Comparison of ENCODE assay signal across 12 cellular contexts in the genomic region with DNA sequence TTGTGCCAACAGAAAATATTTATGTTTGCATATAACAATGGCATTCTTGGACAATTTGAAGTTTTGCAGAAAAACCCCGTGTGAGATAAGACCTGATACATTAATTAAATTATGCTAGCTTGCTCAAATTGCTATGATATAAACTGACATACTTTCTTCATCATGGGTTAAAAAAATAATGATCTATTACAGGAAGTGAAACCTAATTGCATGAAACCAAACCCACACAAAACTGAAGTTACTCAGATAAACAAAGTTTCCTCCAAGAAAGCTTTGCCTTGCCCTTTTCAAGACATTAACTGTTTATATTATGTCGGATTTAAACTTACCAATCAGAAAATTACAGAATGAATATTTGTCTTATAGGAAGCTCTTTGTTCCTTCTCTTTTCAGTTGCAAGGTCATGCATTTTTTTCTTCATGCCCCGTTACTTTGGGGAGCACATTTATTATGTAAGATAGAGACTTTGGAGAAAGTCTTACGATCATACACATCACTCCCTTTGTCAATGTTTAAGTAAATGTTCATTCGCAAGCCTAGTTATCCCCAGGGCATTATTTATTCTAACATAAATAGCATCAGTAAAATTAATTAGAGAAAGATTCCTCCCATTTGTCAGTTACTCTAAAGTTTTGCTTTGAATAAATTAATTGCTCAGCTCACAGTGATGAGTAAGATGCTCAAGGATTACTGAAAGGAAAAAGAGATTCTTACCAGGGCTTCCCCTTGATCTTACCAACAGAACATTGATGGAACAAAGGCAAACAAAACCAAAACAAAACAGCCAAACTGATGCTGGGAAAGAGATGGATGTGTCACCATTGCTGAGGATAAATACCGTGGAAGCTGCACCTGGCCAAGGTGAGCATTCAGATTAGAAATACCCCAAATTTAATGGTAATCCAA. TPM values are rescaled to one million over a fixed set of nuclear protein-coding genes. Genes with fewer than 3 reads are reported as not detected.
DNase-seq lines count a peak whose midpoint lies in the region; ATAC-seq and TF ChIP-seq lines count a peak whose summit lies in the region.
"Had no signal": no experiment of that assay in that cellular context is flagged by ENCODE, and none has a peak within 500 bp of the region (broad histone marks: within the 10 kb centered on the region; RNA-seq: fewer than 3 reads in every experiment).

No MANE protein-coding gene starts in this region.

- H3K27me3 ChIP-seq in mammary epithelial cell (ENCODE audit: insufficient read depth, low read length) = no peaks in the 10 kb centered on the region
- H3K27me3 ChIP-seq: BLaER1, right atrium auricular region had no signal

- peaks cover 6% of the 10 kb centered on the region for H3K36me3 Mint-ChIP-seq in activated naive CD8-positive, alpha-beta T cell treated with anti-CD3 and anti-CD28 coated beads for 36 hours
- H3K36me3 Mint-ChIP-seq in activated naive CD8-positive, alpha-beta T cell treated with anti-CD3 and anti-CD28 coated beads, Interleukin-2, amount 50 U/mL, for 24 hours (ENCODE audit: low read depth) = no peaks in the 10 kb centered on the region
- H3K36me3 Mint-ChIP-seq in osteocyte (ENCODE audit: unreplicated experiment) = no peaks in the 10 kb centered on the region

- no peaks in the 10 kb centered on the region for H3K79me2 ChIP-seq in mammary epithelial cell (ENCODE audit: insufficient read depth, low read length)

- no peak overlapping the region for H3K4me3 Mint-ChIP-seq in activated naive CD8-positive, alpha-beta T cell treated with anti-CD3 and anti-CD28 coated beads for 36 hours
- no peak overlapping the region for H3K4me3 Mint-ChIP-seq in activated naive CD8-positive, alpha-beta T cell treated with anti-CD3 and anti-CD28 coated beads, Interleukin-2, amount 50 U/mL, for 24 hours
- no peak overlapping the region for H3K4me3 Mint-ChIP-seq in osteocyte (ENCODE audit: unreplicated experiment)
- H3K4me3 Mint-ChIP-seq: H9 had no signal

- DNase-seq in activated naive CD8-positive, alpha-beta T cell treated with anti-CD3 and anti-CD28 coated beads for 36 hours = no peak
- DNase-seq in activated naive CD8-positive, alpha-beta T cell treated with anti-CD3 and anti-CD28 coated beads, Interleukin-2, amount 50 U/mL, for 24 hours = no peak
- peak; percentile 42 for DNase-seq in M059J (ENCODE audit: low read depth)
- no peak for DNase-seq in osteocyte (ENCODE audit: extremely low spot score, unreplicated experiment)
- DNase-seq in mammary epithelial cell = no peak
- DNase-seq in midbrain (lab: John Stamatoyannopoulos, UW) = no peak
- no peak for DNase-seq in kidney glomerular epithelial cell (lab: John Stamatoyannopoulos, UW)
- DNase-seq: central memory CD4-positive, alpha-beta T cell; H9 had no signal

- H3K4me3 ChIP-seq in mammary epithelial cell (replicated peaks in 1 of 3; ENCODE audit: insufficient read depth in 1 of 3, low read depth in 2 of 3, low read length in 3 of 3) = no peak overlapping the region
- H3K4me3 ChIP-seq: BLaER1, right atrium auricular region had no signal

- CTCF ChIA-PET in mammary epithelial cell (lab: Charles Lee; ENCODE audit: low non-redundant PET) = no interaction called here

- H3K9me3 Mint-ChIP-seq in activated naive CD8-positive, alpha-beta T cell treated with anti-CD3 and anti-CD28 coated beads for 36 hours = peaks cover 9% of the 10 kb centered on the region
- H3K9me3 Mint-ChIP-seq in activated naive CD8-positive, alpha-beta T cell treated with anti-CD3 and anti-CD28 coated beads, Interleukin-2, amount 50 U/mL, for 24 hours = peaks cover 4% of the 10 kb centered on the region
- H3K9me3 Mint-ChIP-seq in osteocyte (ENCODE audit: unreplicated experiment) = peaks cover 8% of the 10 kb centered on the region

- no peaks in the 10 kb centered on the region for H4K20me1 ChIP-seq in mammary epithelial cell (ENCODE audit: insufficient read depth, low read length)
- H4K20me1 ChIP-seq: BLaER1 had no signal

- 75% methylated on average over 6 of the region's 6 CpGs for WGBS in mammary epithelial cell (ENCODE audit: low coverage, missing lambda C conversion rate)

- H3K9me3 ChIP-seq in mammary epithelial cell (replicated peaks; ENCODE audit: insufficient read depth, low read length) = no peaks in the 10 kb centered on the region

- no TSS peak for BruUV-seq in mammary epithelial cell (replicated peaks; lab: Mats Ljungman, UMichigan)

- H3K4me2 ChIP-seq in mammary epithelial cell (ENCODE audit: insufficient read depth, low read depth, low read length) = no peak overlapping the region
- H3K4me2 ChIP-seq: BLaER1 had no signal

- ATAC-seq in activated naive CD8-positive, alpha-beta T cell treated with anti-CD3 and anti-CD28 coated beads, Interleukin-2, amount 50 U/mL, for 24 hours = no peak
- peak; percentile 92 for ATAC-seq in HG02759 (IDR thresholded peaks at IDR 0.05; ENCODE audit: unreplicated experiment)

- in situ Hi-C loops in mammary epithelial cell (cut with MboI; ENCODE audit: low sequenced_read_pairs in 2 of 2) = no loop called here

- peak overlapping the region; percentile 1 for H3K27ac Mint-ChIP-seq in activated naive CD8-positive, alpha-beta T cell treated with anti-CD3 and anti-CD28 coated beads for 36 hours
- H3K27ac Mint-ChIP-seq in activated naive CD8-positive, alpha-beta T cell treated with anti-CD3 and anti-CD28 coated beads, Interleukin-2, amount 50 U/mL, for 24 hours = no peak overlapping the region
- no peak overlapping the region for H3K27ac Mint-ChIP-seq in osteocyte (ENCODE audit: unreplicated experiment)
- H3K27ac Mint-ChIP-seq: H9 had no signal

- no peak overlapping the region for H3K27ac ChIP-seq in mammary epithelial cell (ENCODE audit: insufficient read depth, low read depth, low read length)
- H3K27ac ChIP-seq: BLaER1, right atrium auricular region had no signal

- H3K9ac ChIP-seq in mammary epithelial cell (ENCODE audit: insufficient read depth, low read length) = no peak overlapping the region
- H3K9ac ChIP-seq: BLaER1 had no signal

- no peak for TF ChIP-seq CTCF in osteocyte (IDR thresholded peaks at IDR 0.05)
- no peak for TF ChIP-seq CTCF in mammary epithelial cell (conservative IDR thresholded peaks at IDR 0.05 in 1 of 2, IDR thresholded peaks at IDR 0.05 in 1 of 2; ENCODE audit: extremely low read depth in 1 of 2, insufficient read depth in 1 of 2, low read depth in 1 of 2, low read length in 2 of 2)

- no peaks in the 10 kb centered on the region for H3K4me1 ChIP-seq in mammary epithelial cell (ENCODE audit: insufficient read depth, low read length)
- H3K4me1 ChIP-seq: right atrium auricular region had no signal

- H3K36me3 ChIP-seq in mammary epithelial cell (ENCODE audit: insufficient read depth, low read length) = no peaks in the 10 kb centered on the region
- H3K36me3 ChIP-seq: BLaER1, right atrium auricular region had no signal

- dilution Hi-C loops in mammary epithelial cell (cut with HindIII; ENCODE audit: low sequenced_read_pairs) = no loop called here

- peaks cover 19% of the 10 kb centered on the region for H3K4me1 Mint-ChIP-seq in activated naive CD8-positive, alpha-beta T cell treated with anti-CD3 and anti-CD28 coated beads for 36 hours
- peaks cover 13% of the 10 kb centered on the region for H3K4me1 Mint-ChIP-seq in activated naive CD8-positive, alpha-beta T cell treated with anti-CD3 and anti-CD28 coated beads, Interleukin-2, amount 50 U/mL, for 24 hours
- H3K4me1 Mint-ChIP-seq in osteocyte (ENCODE audit: unreplicated experiment) = no peaks in the 10 kb centered on the region
- H3K4me1 Mint-ChIP-seq: H9 had no signal

- intact Hi-C loops in mammary epithelial cell (cut with micrococcal nuclease) = no loop called here

- peaks cover 9% of the 10 kb centered on the region for H3K27me3 Mint-ChIP-seq in activated naive CD8-positive, alpha-beta T cell treated with anti-CD3 and anti-CD28 coated beads for 36 hours
- no peaks in the 10 kb centered on the region for H3K27me3 Mint-ChIP-seq in activated naive CD8-positive, alpha-beta T cell treated with anti-CD3 and anti-CD28 coated beads, Interleukin-2, amount 50 U/mL, for 24 hours
- peaks cover 2% of the 10 kb centered on the region for H3K27me3 Mint-ChIP-seq in osteocyte (ENCODE audit: unreplicated experiment)

- H2AFZ ChIP-seq in mammary epithelial cell (ENCODE audit: low read depth, low read length) = no peak overlapping the region

RNA-seq across cellular contexts. Expression of gene TMEM244, which starts 14.7 kb away (rescaled TPM):
- not detected for total RNA-seq in activated naive CD8-positive, alpha-beta T cell treated with anti-CD3 and anti-CD28 coated beads for 36 hours
- total RNA-seq in M059J (2014; rRNA removed; shearing (Covaris generic)) = not detected in 2 replicates
- not detected in 2 replicates for total RNA-seq in osteocyte
- not detected for total RNA-seq in mammary epithelial cell
- polyA plus RNA-seq in mammary epithelial cell = not detected
- not detected for polyA minus RNA-seq in mammary epithelial cell
- total RNA-seq: H9, right atrium auricular region had no signal
